Comparison of ENCODE assay signal across 1 cellular context in the genomic region with DNA sequence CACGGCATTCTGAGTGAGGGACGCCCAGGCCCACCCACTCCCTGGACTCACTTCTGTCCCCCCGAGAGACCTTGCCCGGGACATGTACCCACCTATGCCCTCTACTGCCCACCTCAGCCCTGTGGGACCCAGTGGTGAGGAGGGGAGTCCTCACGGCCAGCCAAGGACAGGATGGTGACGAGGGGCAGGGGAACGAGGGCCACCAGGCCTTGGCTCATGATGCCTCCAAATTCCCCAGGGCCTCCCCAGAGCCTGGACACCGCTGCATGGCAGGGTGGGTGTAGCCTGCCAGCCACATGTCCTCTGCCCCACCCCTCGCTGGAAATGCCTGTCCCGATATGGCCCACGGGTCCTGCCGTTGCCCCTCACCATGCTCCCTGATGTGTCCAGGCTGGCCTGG.
TF ChIP-seq lines count a peak whose summit lies in the region.

No MANE protein-coding gene starts in this region.

TF ChIP-seq in GM23338, 12 proteins besides CTCF, POLR2A, EP300 and RAD21:
- TF ChIP-seq, protein P1, sequence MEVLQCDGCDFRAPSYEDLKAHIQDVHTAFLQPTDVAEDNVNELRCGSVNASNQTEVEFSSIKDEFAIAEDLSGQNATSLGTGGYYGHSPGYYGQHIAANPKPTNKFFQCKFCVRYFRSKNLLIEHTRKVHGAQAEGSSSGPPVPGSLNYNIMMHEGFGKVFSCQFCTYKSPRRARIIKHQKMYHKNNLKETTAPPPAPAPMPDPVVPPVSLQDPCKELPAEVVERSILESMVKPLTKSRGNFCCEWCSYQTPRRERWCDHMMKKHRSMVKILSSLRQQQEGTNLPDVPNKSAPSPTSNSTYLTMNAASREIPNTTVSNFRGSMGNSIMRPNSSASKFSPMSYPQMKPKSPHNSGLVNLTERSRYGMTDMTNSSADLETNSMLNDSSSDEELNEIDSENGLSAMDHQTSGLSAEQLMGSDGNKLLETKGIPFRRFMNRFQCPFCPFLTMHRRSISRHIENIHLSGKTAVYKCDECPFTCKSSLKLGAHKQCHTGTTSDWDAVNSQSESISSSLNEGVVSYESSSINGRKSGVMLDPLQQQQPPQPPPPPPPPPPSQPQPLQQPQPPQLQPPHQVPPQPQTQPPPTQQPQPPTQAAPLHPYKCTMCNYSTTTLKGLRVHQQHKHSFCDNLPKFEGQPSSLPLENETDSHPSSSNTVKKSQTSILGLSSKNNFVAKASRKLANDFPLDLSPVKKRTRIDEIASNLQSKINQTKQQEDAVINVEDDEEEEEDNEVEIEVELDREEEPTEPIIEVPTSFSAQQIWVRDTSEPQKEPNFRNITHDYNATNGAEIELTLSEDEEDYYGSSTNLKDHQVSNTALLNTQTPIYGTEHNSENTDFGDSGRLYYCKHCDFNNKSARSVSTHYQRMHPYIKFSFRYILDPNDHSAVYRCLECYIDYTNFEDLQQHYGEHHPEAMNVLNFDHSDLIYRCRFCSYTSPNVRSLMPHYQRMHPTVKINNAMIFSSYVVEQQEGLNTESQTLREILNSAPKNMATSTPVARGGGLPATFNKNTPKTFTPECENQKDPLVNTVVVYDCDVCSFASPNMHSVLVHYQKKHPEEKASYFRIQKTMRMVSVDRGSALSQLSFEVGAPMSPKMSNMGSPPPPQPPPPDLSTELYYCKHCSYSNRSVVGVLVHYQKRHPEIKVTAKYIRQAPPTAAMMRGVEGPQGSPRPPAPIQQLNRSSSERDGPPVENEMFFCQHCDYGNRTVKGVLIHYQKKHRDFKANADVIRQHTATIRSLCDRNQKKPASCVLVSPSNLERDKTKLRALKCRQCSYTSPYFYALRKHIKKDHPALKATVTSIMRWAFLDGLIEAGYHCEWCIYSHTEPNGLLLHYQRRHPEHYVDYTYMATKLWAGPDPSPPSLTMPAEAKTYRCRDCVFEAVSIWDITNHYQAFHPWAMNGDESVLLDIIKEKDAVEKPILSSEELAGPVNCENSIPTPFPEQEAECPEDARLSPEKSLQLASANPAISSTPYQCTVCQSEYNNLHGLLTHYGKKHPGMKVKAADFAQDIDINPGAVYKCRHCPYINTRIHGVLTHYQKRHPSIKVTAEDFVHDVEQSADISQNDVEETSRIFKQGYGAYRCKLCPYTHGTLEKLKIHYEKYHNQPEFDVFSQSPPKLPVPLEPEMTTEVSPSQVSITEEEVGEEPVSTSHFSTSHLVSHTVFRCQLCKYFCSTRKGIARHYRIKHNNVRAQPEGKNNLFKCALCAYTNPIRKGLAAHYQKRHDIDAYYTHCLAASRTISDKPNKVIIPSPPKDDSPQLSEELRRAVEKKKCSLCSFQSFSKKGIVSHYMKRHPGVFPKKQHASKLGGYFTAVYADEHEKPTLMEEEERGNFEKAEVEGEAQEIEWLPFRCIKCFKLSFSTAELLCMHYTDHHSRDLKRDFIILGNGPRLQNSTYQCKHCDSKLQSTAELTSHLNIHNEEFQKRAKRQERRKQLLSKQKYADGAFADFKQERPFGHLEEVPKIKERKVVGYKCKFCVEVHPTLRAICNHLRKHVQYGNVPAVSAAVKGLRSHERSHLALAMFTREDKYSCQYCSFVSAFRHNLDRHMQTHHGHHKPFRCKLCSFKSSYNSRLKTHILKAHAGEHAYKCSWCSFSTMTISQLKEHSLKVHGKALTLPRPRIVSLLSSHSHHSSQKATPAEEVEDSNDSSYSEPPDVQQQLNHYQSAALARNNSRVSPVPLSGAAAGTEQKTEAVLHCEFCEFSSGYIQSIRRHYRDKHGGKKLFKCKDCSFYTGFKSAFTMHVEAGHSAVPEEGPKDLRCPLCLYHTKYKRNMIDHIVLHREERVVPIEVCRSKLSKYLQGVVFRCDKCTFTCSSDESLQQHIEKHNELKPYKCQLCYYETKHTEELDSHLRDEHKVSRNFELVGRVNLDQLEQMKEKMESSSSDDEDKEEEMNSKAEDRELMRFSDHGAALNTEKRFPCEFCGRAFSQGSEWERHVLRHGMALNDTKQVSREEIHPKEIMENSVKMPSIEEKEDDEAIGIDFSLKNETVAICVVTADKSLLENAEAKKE (CRISPR knock-in tag; IDR thresholded peaks at IDR 0.05) = no peak
- TF ChIP-seq POLR2AphosphoS5 (IDR thresholded peaks at IDR 0.05; ENCODE audit: low read depth) = peak; percentile 2; the same call in 1 of the 2 replicates
- TF ChIP-seq ZNF114 (CRISPR knock-in tag; IDR thresholded peaks at IDR 0.05) = no peak
